In the genomic region with DNA sequence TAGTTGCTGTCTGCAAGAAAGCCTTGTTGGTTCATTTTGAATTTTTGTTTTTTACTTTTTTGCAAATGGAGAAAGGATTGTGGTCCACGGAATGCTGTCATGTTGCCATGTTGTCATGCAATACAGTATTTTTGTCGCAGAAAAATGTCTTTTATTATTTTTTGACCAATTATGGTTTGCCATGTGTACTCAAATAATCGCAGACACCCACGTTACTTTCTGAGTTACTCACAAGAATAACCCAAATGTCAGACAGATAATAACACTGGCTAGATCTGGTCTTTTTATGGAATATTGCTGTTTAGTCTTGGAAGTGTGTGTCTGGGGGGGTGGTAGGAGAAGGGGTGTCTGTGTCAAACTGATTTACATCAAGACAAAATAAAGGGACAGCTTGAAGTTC, we compare ENCODE assay signal across 10 cellular contexts.
DNase-seq lines count a peak whose midpoint lies in the region; ATAC-seq and TF ChIP-seq lines count a peak whose summit lies in the region.
"Had no signal": no experiment of that assay in that cellular context is flagged by ENCODE, and none has a peak within 500 bp of the region (broad histone marks: within the 10 kb centered on the region; RNA-seq: fewer than 3 reads in every experiment).

No MANE protein-coding gene starts in this region.

- H3K9me3 ChIP-seq in RWPE2 (ENCODE audit: severe bottlenecking): no peaks in the 10 kb centered on the region
- no peaks in the 10 kb centered on the region for H3K9me3 ChIP-seq in muscle layer of duodenum (ENCODE audit: control insufficient read depth in 1 of 2, low read length in 2 of 2)
- H3K9me3 ChIP-seq in upper lobe of right lung: no peaks in the 10 kb centered on the region

- ATAC-seq in RWPE2 (ENCODE audit: low read depth) (no peak), upper lobe of right lung (no peak)
- no peak for ATAC-seq in effector memory CD8-positive, alpha-beta T cell (replicated peaks)

- H3K9me3 Mint-ChIP-seq in effector memory CD8-positive, alpha-beta T cell: no peaks in the 10 kb centered on the region

- H3K4me3 ChIP-seq in RWPE2 (ENCODE audit: severe bottlenecking) (peak overlapping the region; percentile 18), muscle layer of duodenum (ENCODE audit: low read depth in 1 of 2, low read length in 2 of 2) (peak overlapping the region; percentile 56 to 70), upper lobe of right lung (peak overlapping the region; percentile 39)

- intact Hi-C loops in upper lobe of right lung (cut with DNase I): no loop called here

- no peaks in the 10 kb centered on the region for H3K4me1 Mint-ChIP-seq in effector memory CD8-positive, alpha-beta T cell (ENCODE audit: low read depth in 2 of 2)

- no peak overlapping the region for H3K4me3 Mint-ChIP-seq in effector memory CD8-positive, alpha-beta T cell

- H3K27ac Mint-ChIP-seq in effector memory CD8-positive, alpha-beta T cell: no peak overlapping the region

- H3K36me3 ChIP-seq in RWPE2 (ENCODE audit: low read depth): no peaks in the 10 kb centered on the region
- peaks cover 0 to 7% of the 10 kb centered on the region in 2 donors for H3K36me3 ChIP-seq in muscle layer of duodenum (ENCODE audit: control insufficient read depth in 1 of 2, insufficient read depth in 2 of 2, low read length in 2 of 2)
- H3K36me3 ChIP-seq in upper lobe of right lung: no peaks in the 10 kb centered on the region

- DNase-seq in RWPE2 (ENCODE audit: low spot score) (no peak), dermis blood vessel endothelial cell (peak; percentile 11), upper lobe of right lung (no peak)
- no peak for DNase-seq in effector memory CD8-positive, alpha-beta T cell
- DNase-seq in stimulated activated CD4-positive, alpha-beta T cell treated with anti-CD3 and anti-CD28 coated beads, Interleukin-12 subunit alpha, Interleukin-12 subunit beta, amount 100 ng/mL, for 4 hours: no peak
- DNase-seq in stimulated activated CD4-positive, alpha-beta T cell treated with anti-CD3 and anti-CD28 coated beads, Interleukin-2, amount 100 ng/mL, for 24 hours: no peak
- DNase-seq: activated naive CD4-positive, alpha-beta T cell treated with Interleukin-2 at 50 U/mL for 16 hours; COR-L47; NCI-H2227 treated with DMSO at 0.1 percent for 48 hours had no signal

- H3K27me3 ChIP-seq in RWPE2 (ENCODE audit: insufficient read depth, poor library complexity, severe bottlenecking) (no peaks in the 10 kb centered on the region), muscle layer of duodenum (ENCODE audit: low read depth, low read length) (no peaks in the 10 kb centered on the region), upper lobe of right lung (no peaks in the 10 kb centered on the region)

- H3K4me1 ChIP-seq in RWPE2 (ENCODE audit: insufficient read depth, poor library complexity, severe bottlenecking) (peaks cover 25% of the 10 kb centered on the region), muscle layer of duodenum (ENCODE audit: control insufficient read depth in 1 of 2, insufficient read depth in 2 of 2, low read length in 2 of 2) (peaks cover 7 to 12% of the 10 kb centered on the region in 2 donors), upper lobe of right lung (peaks cover 20% of the 10 kb centered on the region)

- no peaks in the 10 kb centered on the region for H3K36me3 Mint-ChIP-seq in effector memory CD8-positive, alpha-beta T cell (ENCODE audit: insufficient read depth)

- TF ChIP-seq CTCF in RWPE2 (IDR thresholded peaks at IDR 0.05; ENCODE audit: poor library complexity, severe bottlenecking): no peak
- TF ChIP-seq CTCF in upper lobe of right lung (IDR thresholded peaks at IDR 0.05): no peak

- peaks cover 17 to 47% of the 10 kb centered on the region in 2 donors for H3K27me3 Mint-ChIP-seq in effector memory CD8-positive, alpha-beta T cell

- peak overlapping the region; percentile 59 for H3K27ac ChIP-seq in RWPE2 (ENCODE audit: poor library complexity, severe bottlenecking)
- H3K27ac ChIP-seq in muscle layer of duodenum (ENCODE audit: low read length): peak overlapping the region; percentile 93
- H3K27ac ChIP-seq in upper lobe of right lung: peak overlapping the region; percentile 79
